In genomic region chr3:159186581-159186980, GRCh38 we compare ENCODE assay signal across 15 cellular contexts.
DNase-seq lines count a peak whose midpoint lies in the region; ATAC-seq and TF ChIP-seq lines count a peak whose summit lies in the region.
"Had no signal": no experiment of that assay in that cellular context is flagged by ENCODE, and none has a peak within 500 bp of the region (broad histone marks: within the 10 kb centered on the region; RNA-seq: fewer than 3 reads in every experiment).

No MANE protein-coding gene starts in this region.

- H4K20me1 ChIP-seq in DND-41 (ENCODE audit: insufficient read depth, low read length) = no peaks in the 10 kb centered on the region

- no peak for DNase-seq in DND-41
- DNase-seq in head of caudate nucleus = no peak
- DNase-seq in T-helper 1 cell = no peak
- DNase-seq in KG1 (lab: John Stamatoyannopoulos, UW) = no peak
- DNase-seq in activated T-helper 2 cell treated with anti-CD3 and anti-CD28 coated beads, Interferon-gamma antibody, Interleukin-2, Interleukin-4, amounts not matched to agents 10 μg/mL and 5 μg/mL and 100 μg/mL, durations not matched to agents 14 hours and 24 hours and 36 hours (ENCODE audit: low spot score) = no peak
- DNase-seq: activated B cell treated with CpG ODN at 0.5 μM for 24 hours, DMS79, naive B cell, NCI-H2081 treated with DMSO at 0.1 percent for 48 hours, SHP77 treated with DMSO at 0.1 percent for 48 hours had no signal

- peak; percentile 52 for ATAC-seq in DND-41 (ENCODE audit: insufficient read depth, low read depth)
- peak; percentile 69 for ATAC-seq in GM19324 (IDR thresholded peaks at IDR 0.05; ENCODE audit: low FRiP score, unreplicated experiment)
- ATAC-seq in HG02642 (IDR thresholded peaks at IDR 0.05; ENCODE audit: poor library complexity, unreplicated experiment) = peak; percentile 54
- peak; percentile 49 for ATAC-seq in HG03442 (IDR thresholded peaks at IDR 0.05; ENCODE audit: unreplicated experiment)
- ATAC-seq: activated T-helper 17 cell treated with anti-CD3 and anti-CD28 coated beads, Interleukin-2, amount 50 U/mL, for 72 hours; GM23338 had no signal

- no peak overlapping the region; the same call in 1 of the 2 replicates for H2AFZ ChIP-seq in DND-41 (ENCODE audit: low read depth, low read length)
- H2AFZ ChIP-seq: GM23338 had no signal

- no peaks in the 10 kb centered on the region for H3K4me1 Mint-ChIP-seq in activated T-helper 2 cell treated with anti-CD3 and anti-CD28 coated beads, Interferon-gamma antibody, Interleukin-2, Interleukin-4, amounts not matched to agents 10 μg/mL and 5 μg/mL and 100 μg/mL, durations not matched to agents 14 hours and 24 hours and 36 hours (ENCODE audit: low read depth)
- H3K4me1 Mint-ChIP-seq: activated T-helper 17 cell treated with anti-CD3 and anti-CD28 coated beads, Interleukin-2, amount 50 U/mL, for 72 hours; GM23338 had no signal

- H3K9me3 Mint-ChIP-seq in activated T-helper 2 cell treated with anti-CD3 and anti-CD28 coated beads, Interferon-gamma antibody, Interleukin-2, Interleukin-4, amounts not matched to agents 10 μg/mL and 5 μg/mL and 100 μg/mL, durations not matched to agents 14 hours and 24 hours and 36 hours = no peaks in the 10 kb centered on the region
- H3K9me3 Mint-ChIP-seq: activated B cell treated with CpG ODN at 0.5 μM for 24 hours, GM23338 had no signal

- intact Hi-C loops in head of caudate nucleus (cut with DNase I) = no loop called here
- intact Hi-C loops in activated T-helper 2 cell treated with anti-CD3 and anti-CD28 coated beads, Interferon-gamma antibody, Interleukin-2, Interleukin-4, amounts not matched to agents 10 μg/mL and 5 μg/mL and 100 μg/mL, durations not matched to agents 14 hours and 24 hours and 36 hours (cut with micrococcal nuclease) = no loop called here

- no peak overlapping the region for H3K27ac Mint-ChIP-seq in activated T-helper 2 cell treated with anti-CD3 and anti-CD28 coated beads, Interferon-gamma antibody, Interleukin-2, Interleukin-4, amounts not matched to agents 10 μg/mL and 5 μg/mL and 100 μg/mL, durations not matched to agents 14 hours and 24 hours and 36 hours
- H3K27ac Mint-ChIP-seq: activated T-helper 17 cell treated with anti-CD3 and anti-CD28 coated beads, Interleukin-2, amount 50 U/mL, for 72 hours; GM23338 had no signal

- H3K9me3 ChIP-seq in DND-41 (ENCODE audit: insufficient read depth, low read length, severe bottlenecking) = no peaks in the 10 kb centered on the region

- H3K27me3 Mint-ChIP-seq in activated T-helper 2 cell treated with anti-CD3 and anti-CD28 coated beads, Interferon-gamma antibody, Interleukin-2, Interleukin-4, amounts not matched to agents 10 μg/mL and 5 μg/mL and 100 μg/mL, durations not matched to agents 14 hours and 24 hours and 36 hours (ENCODE audit: low read depth) = no peaks in the 10 kb centered on the region
- H3K27me3 Mint-ChIP-seq: activated B cell treated with CpG ODN at 0.5 μM for 24 hours, naive B cell had no signal

- TF ChIP-seq CTCF in DND-41 (IDR thresholded peaks at IDR 0.05; ENCODE audit: borderline replicate concordance, extremely low read depth, low read length, poor library complexity, severe bottlenecking) = no peak

- H3K27me3 ChIP-seq in DND-41 (ENCODE audit: insufficient read depth, low read length, poor library complexity) = no peaks in the 10 kb centered on the region

- no peaks in the 10 kb centered on the region for H3K36me3 Mint-ChIP-seq in activated T-helper 2 cell treated with anti-CD3 and anti-CD28 coated beads, Interferon-gamma antibody, Interleukin-2, Interleukin-4, amounts not matched to agents 10 μg/mL and 5 μg/mL and 100 μg/mL, durations not matched to agents 14 hours and 24 hours and 36 hours (ENCODE audit: low read depth)
- H3K36me3 Mint-ChIP-seq: naive B cell had no signal

- H3K4me3 Mint-ChIP-seq in activated T-helper 2 cell treated with anti-CD3 and anti-CD28 coated beads, Interferon-gamma antibody, Interleukin-2, Interleukin-4, amounts not matched to agents 10 μg/mL and 5 μg/mL and 100 μg/mL, durations not matched to agents 14 hours and 24 hours and 36 hours (ENCODE audit: low read depth) = no peak overlapping the region
- H3K4me3 Mint-ChIP-seq: activated T-helper 17 cell treated with anti-CD3 and anti-CD28 coated beads, Interleukin-2, amount 50 U/mL, for 72 hours; GM23338 had no signal

- H3K27ac ChIP-seq in DND-41 (ENCODE audit: low read length) = no peak overlapping the region

- H3K4me2 ChIP-seq in DND-41 (ENCODE audit: insufficient read depth, low read length) = no peak overlapping the region
- H3K4me2 ChIP-seq: GM23338 had no signal

- H3K9ac ChIP-seq in DND-41 (ENCODE audit: low read depth, low read length) = no peak overlapping the region

- peaks cover 7% of the 10 kb centered on the region for H3K4me1 ChIP-seq in DND-41 (ENCODE audit: insufficient read depth, low read length)

- no peak overlapping the region for H3K4me3 ChIP-seq in DND-41 (ENCODE audit: low read depth in 1 of 2, low read length in 2 of 2)
- H3K4me3 ChIP-seq: GM23338 had no signal

- no peaks in the 10 kb centered on the region for H3K36me3 ChIP-seq in DND-41 (ENCODE audit: insufficient read depth, low read length)

- H3K79me2 ChIP-seq in DND-41 (ENCODE audit: insufficient read depth, low read length) = no peaks in the 10 kb centered on the region
